In the genomic region with DNA sequence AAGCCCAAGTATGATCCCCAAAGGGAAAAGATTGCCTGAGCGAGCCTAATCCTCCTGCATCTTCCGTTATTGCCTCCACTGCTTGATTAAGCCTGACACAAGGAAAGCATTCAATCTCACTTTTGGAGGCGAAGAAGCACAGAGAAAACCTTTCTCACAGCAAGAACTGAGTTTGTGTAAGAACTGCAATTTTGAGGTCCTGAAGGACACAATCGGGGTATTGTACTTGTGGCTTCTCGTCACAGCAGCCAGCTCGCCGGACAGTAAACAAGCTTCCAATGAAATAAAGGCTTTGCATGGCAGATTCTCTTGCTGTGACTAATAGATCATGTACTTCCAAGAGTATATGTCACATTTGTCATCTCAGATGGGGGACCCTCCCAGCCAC, we compare ENCODE assay signal across 26 cellular contexts. TPM values are rescaled to one million over a fixed set of nuclear protein-coding genes. Genes with fewer than 3 reads are reported as not detected.
DNase-seq lines count a peak whose midpoint lies in the region; ATAC-seq, FAIRE-seq and TF ChIP-seq lines count a peak whose summit lies in the region.
"Had no signal": no experiment of that assay in that cellular context is flagged by ENCODE, and none has a peak within 500 bp of the region (broad histone marks: within the 10 kb centered on the region; RNA-seq: fewer than 3 reads in every experiment).

No MANE protein-coding gene starts in this region.

- ATAC-seq in HG03439 (IDR thresholded peaks at IDR 0.05; ENCODE audit: unreplicated experiment), result no peak
- no peak for ATAC-seq in heart left ventricle
- ATAC-seq: CD8-positive, alpha-beta T cell; stimulated activated naive B cell treated with anti-CD40 and anti-IgM and Interleukin-4, amounts not matched to agents 10 μg/mL and 1 μg/mL and 100 μg/mL, for 72 hours had no signal

- H3K27ac ChIP-seq in heart left ventricle (peak overlapping the region in 1 of 12 donors; percentile 97), small intestine (ENCODE audit: low read depth in 1 of 2, low read length in 1 of 2) (peak overlapping the region in 1 of 2 donors; percentile 33)
- H3K27ac ChIP-seq: 22Rv1, epithelial cell of prostate, tibial artery had no signal

- no peak for TF ChIP-seq POLR2A in heart left ventricle (IDR thresholded peaks at IDR 0.05)

- intact Hi-C loops in activated naive CD4-positive, alpha-beta T cell treated with anti-CD3 and anti-CD28 coated beads for 36 hours (cut with micrococcal nuclease), result no loop called here
- intact Hi-C loops in heart left ventricle (cut with DNase I), result no loop called here

- H3K9me3 ChIP-seq in heart left ventricle, result peaks cover 0 to 6% (median 0%) of the 10 kb centered on the region in 12 donors
- no peaks in the 10 kb centered on the region for H3K9me3 ChIP-seq in small intestine (ENCODE audit: control insufficient read depth, low read depth)
- H3K9me3 ChIP-seq: MG63 had no signal

- H3K27me3 ChIP-seq in heart left ventricle, result peaks cover 40 to 99% (median 91%) of the 10 kb centered on the region in 9 donors
- H3K27me3 ChIP-seq in small intestine (ENCODE audit: control insufficient read depth in 2 of 2, insufficient read depth in 2 of 2, low read length in 2 of 2), result peaks cover 6 to 17% of the 10 kb centered on the region in 2 donors
- H3K27me3 ChIP-seq: MG63 had no signal

- CTCF ChIA-PET in activated naive CD4-positive, alpha-beta T cell treated with anti-CD3 and anti-CD28 coated beads, Interleukin-2, amount 10 ng/mL, durations not matched to agents 7 days and 5 days (lab: Charles Lee), result no interaction called here
- CTCF ChIA-PET in activated naive CD4-positive, alpha-beta T cell treated with anti-CD3 and anti-CD28 coated beads for 36 hours (lab: Charles Lee), result no interaction called here

- peaks cover 73% of the 10 kb centered on the region for H3K27me3 Mint-ChIP-seq in activated naive CD4-positive, alpha-beta T cell treated with anti-CD3 and anti-CD28 coated beads, Interleukin-2, amount 10 ng/mL, durations not matched to agents 7 days and 5 days
- peaks cover 55% of the 10 kb centered on the region for H3K27me3 Mint-ChIP-seq in activated naive CD4-positive, alpha-beta T cell treated with anti-CD3 and anti-CD28 coated beads for 36 hours (ENCODE audit: low read depth)

- H3K36me3 ChIP-seq in heart left ventricle (no peaks in the 10 kb centered on the region), small intestine (ENCODE audit: control insufficient read depth in 2 of 2, insufficient read depth in 2 of 2, low read length in 2 of 2) (no peaks in the 10 kb centered on the region)
- H3K36me3 ChIP-seq: tibial artery had no signal

- DNase-seq in activated naive CD4-positive, alpha-beta T cell treated with anti-CD3 and anti-CD28 coated beads, Interleukin-2, amount 10 ng/mL, durations not matched to agents 7 days and 5 days, result peak; percentile 1
- no peak for DNase-seq in activated naive CD4-positive, alpha-beta T cell treated with anti-CD3 and anti-CD28 coated beads for 36 hours
- DNase-seq in inferior parietal cortex (ENCODE audit: extremely low spot score) (peak; percentile 29), putamen (ENCODE audit: low spot score) (peak; percentile 68), heart left ventricle (no peak), small intestine (no peak)
- DNase-seq in stimulated activated CD4-positive, alpha-beta T cell treated with anti-CD3 and anti-CD28 coated beads, Interleukin-15, amount 100 ng/mL, for 24 hours, result no peak
- DNase-seq: activated CD4-positive, alpha-beta T cell treated with anti-CD3 and anti-CD28 coated beads for 4 hours; activated naive CD4-positive, alpha-beta T cell; activated T-cell treated with anti-CD3 and anti-CD28 coated beads, Interleukin-2, amount 50 U/mL, for 24 hours; CD8-positive, alpha-beta T cell; DMS153; foreskin fibroblast; islet precursor cell; NCI-H2029 treated with DMSO at 0.1 percent for 48 hours; NCI-H226; stimulated activated CD4-positive, alpha-beta T cell treated with anti-CD3 and anti-CD28 coated beads, Interleukin-4, amount 100 ng/mL, for 24 hours; stimulated activated naive B cell treated with anti-CD40 and anti-IgM and Interleukin-4, amounts not matched to agents 10 μg/mL and 1 μg/mL and 100 μg/mL, for 72 hours; T-helper 2 cell; tibial artery had no signal

- no peak overlapping the region for H3K4me3 Mint-ChIP-seq in activated naive CD4-positive, alpha-beta T cell treated with anti-CD3 and anti-CD28 coated beads, Interleukin-2, amount 10 ng/mL, durations not matched to agents 7 days and 5 days
- H3K4me3 Mint-ChIP-seq in activated naive CD4-positive, alpha-beta T cell treated with anti-CD3 and anti-CD28 coated beads for 36 hours, result no peak overlapping the region
- H3K4me3 Mint-ChIP-seq: activated T-cell treated with anti-CD3 and anti-CD28 coated beads, Interleukin-2, amount 50 U/mL, for 24 hours; CD8-positive, alpha-beta T cell; stimulated activated naive B cell treated with anti-CD40 and anti-IgM and Interleukin-4, amounts not matched to agents 10 μg/mL and 1 μg/mL and 100 μg/mL, for 72 hours had no signal

- H3K4me1 ChIP-seq in heart left ventricle (peaks cover 0 to 15% (median under 1%) of the 10 kb centered on the region in 12 donors), small intestine (ENCODE audit: control insufficient read depth in 2 of 2, insufficient read depth in 1 of 2, low read depth in 1 of 2, low read length in 1 of 2) (no peaks in the 10 kb centered on the region)

- no peak overlapping the region for H3K4me3 ChIP-seq in heart left ventricle
- no peak overlapping the region for H3K4me3 ChIP-seq in small intestine (ENCODE audit: low read depth in 1 of 2, low read length in 2 of 2)
- H3K4me3 ChIP-seq: MG63, tibial artery had no signal

- no peak for FAIRE-seq in small intestine (lab: Jason Lieb, UNC)
- FAIRE-seq: RCC 7860 had no signal

- H3K36me3 Mint-ChIP-seq in activated naive CD4-positive, alpha-beta T cell treated with anti-CD3 and anti-CD28 coated beads, Interleukin-2, amount 10 ng/mL, durations not matched to agents 7 days and 5 days, result no peaks in the 10 kb centered on the region
- no peaks in the 10 kb centered on the region for H3K36me3 Mint-ChIP-seq in activated naive CD4-positive, alpha-beta T cell treated with anti-CD3 and anti-CD28 coated beads for 36 hours (ENCODE audit: low read depth)
- H3K36me3 Mint-ChIP-seq: CD8-positive, alpha-beta T cell; stimulated activated naive B cell treated with anti-CD40 and anti-IgM and Interleukin-4, amounts not matched to agents 10 μg/mL and 1 μg/mL and 100 μg/mL, for 72 hours had no signal

- H3K4me1 Mint-ChIP-seq in activated naive CD4-positive, alpha-beta T cell treated with anti-CD3 and anti-CD28 coated beads, Interleukin-2, amount 10 ng/mL, durations not matched to agents 7 days and 5 days, result no peaks in the 10 kb centered on the region
- no peaks in the 10 kb centered on the region for H3K4me1 Mint-ChIP-seq in activated naive CD4-positive, alpha-beta T cell treated with anti-CD3 and anti-CD28 coated beads for 36 hours (ENCODE audit: low read depth)

- no peaks in the 10 kb centered on the region for H3K9me3 Mint-ChIP-seq in activated naive CD4-positive, alpha-beta T cell treated with anti-CD3 and anti-CD28 coated beads, Interleukin-2, amount 10 ng/mL, durations not matched to agents 7 days and 5 days
- no peaks in the 10 kb centered on the region for H3K9me3 Mint-ChIP-seq in activated naive CD4-positive, alpha-beta T cell treated with anti-CD3 and anti-CD28 coated beads for 36 hours
- H3K9me3 Mint-ChIP-seq: activated T-cell treated with anti-CD3 and anti-CD28 coated beads, Interleukin-2, amount 50 U/mL, for 24 hours; CD8-positive, alpha-beta T cell; stimulated activated naive B cell treated with anti-CD40 and anti-IgM and Interleukin-4, amounts not matched to agents 10 μg/mL and 1 μg/mL and 100 μg/mL, for 72 hours had no signal

- H3K27ac Mint-ChIP-seq in activated naive CD4-positive, alpha-beta T cell treated with anti-CD3 and anti-CD28 coated beads, Interleukin-2, amount 10 ng/mL, durations not matched to agents 7 days and 5 days, result no peak overlapping the region
- H3K27ac Mint-ChIP-seq in activated naive CD4-positive, alpha-beta T cell treated with anti-CD3 and anti-CD28 coated beads for 36 hours, result no peak overlapping the region
- H3K27ac Mint-ChIP-seq: activated T-cell treated with anti-CD3 and anti-CD28 coated beads, Interleukin-2, amount 50 U/mL, for 24 hours; CD8-positive, alpha-beta T cell; stimulated activated naive B cell treated with anti-CD40 and anti-IgM and Interleukin-4, amounts not matched to agents 10 μg/mL and 1 μg/mL and 100 μg/mL, for 72 hours had no signal

- no peak for TF ChIP-seq CTCF in heart left ventricle (IDR thresholded peaks at IDR 0.05)

- WGBS in heart left ventricle, 4 donors, result 75 to 80% (median 78%) methylated on average over 7 of the region's 7 CpGs
- 74 to 78% (median 78%) methylated on average over 7 of the region's 7 CpGs for WGBS in small intestine, 3 donors

RNA-seq across cellular contexts. Expression of a gene that starts 18.7 kb away (rescaled TPM):
- not detected for total RNA-seq in activated naive CD4-positive, alpha-beta T cell treated with anti-CD3 and anti-CD28 coated beads for 36 hours
- total RNA-seq in heart left ventricle, result under 1 TPM in 6 of 9 donors, not detected in 3; 0.14 to 0.48 (median 0.21) TPM
- under 1 TPM; 0.04 to 0.15 TPM for polyA plus RNA-seq in heart left ventricle
- 1 to 10 TPM in 2 of 3 donors, not detected in 1; 4.6 to 7.2 TPM for polyA plus RNA-seq in small intestine
- total RNA-seq: activated CD8-positive, alpha-beta memory T cell treated with anti-CD3 and anti-CD28 coated beads for 36 hours; CD8-positive, alpha-beta T cell had no signal

Comparison
In these comparisons a context has a peak if more than half of its experiments do, and no peak if none do; other contexts are left out.
1. DNase-seq: peak in activated naive CD4-positive, alpha-beta T cell treated with anti-CD3 and anti-CD28 coated beads, Interleukin-2, amount 10 ng/mL, durations not matched to agents 7 days and 5 days (single experiment), inferior parietal cortex (single experiment) and putamen (single experiment); none in activated naive CD4-positive, alpha-beta T cell treated with anti-CD3 and anti-CD28 coated beads for 36 hours (single experiment), stimulated activated CD4-positive, alpha-beta T cell treated with anti-CD3 and anti-CD28 coated beads, Interleukin-15, amount 100 ng/mL, for 24 hours (single experiment), heart left ventricle (0 of 5) and small intestine (single experiment).